1 cellular context compared by ENCODE assay signal in the genomic region with DNA sequence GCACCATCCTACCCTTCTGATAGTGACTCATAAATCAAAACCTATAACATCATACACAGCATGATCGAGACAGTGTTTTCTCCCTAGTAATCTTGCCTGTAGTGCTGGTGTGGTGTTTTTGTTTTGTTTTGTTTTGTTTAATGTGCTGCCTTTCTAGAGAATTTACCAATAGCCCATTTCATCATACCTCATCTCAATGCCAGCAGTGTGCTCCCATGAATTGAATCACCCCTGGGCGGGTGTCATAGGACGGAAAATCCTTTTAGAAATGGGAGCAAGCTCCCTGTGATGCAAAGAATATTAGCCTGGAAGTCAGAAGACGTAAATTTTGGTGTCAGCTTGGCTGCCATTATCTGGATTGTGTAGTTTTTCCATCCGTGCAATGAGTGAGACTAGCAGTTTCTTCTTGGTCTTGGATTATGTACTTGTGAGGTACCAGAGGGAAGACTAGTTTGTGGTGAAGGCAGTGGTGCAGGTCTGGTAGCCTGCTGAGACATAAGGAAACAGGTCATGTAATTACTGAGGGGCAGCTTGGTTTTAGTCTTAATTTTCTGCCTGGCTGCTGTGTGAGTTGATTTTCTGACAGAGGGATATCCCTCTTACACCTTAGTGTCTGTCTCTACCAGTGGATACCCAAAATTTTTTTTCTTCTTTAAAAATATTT.
TF ChIP-seq lines count a peak whose summit lies in the region.

No MANE protein-coding gene starts in this region.

TF ChIP-seq in IMR-90, 13 proteins besides CTCF, POLR2A, EP300 and RAD21:
- TF ChIP-seq BHLHE40 (IDR thresholded peaks at IDR 0.05; ENCODE audit: low read depth, low read length): no peak
- no peak for TF ChIP-seq RCOR1 (IDR thresholded peaks at IDR 0.05; ENCODE audit: insufficient replicate concordance, low read length)
- no peak for TF ChIP-seq NFE2L2 (IDR thresholded peaks at IDR 0.05; ENCODE audit: low read depth, low read length)
- no peak for TF ChIP-seq CEBPB (IDR thresholded peaks at IDR 0.05; ENCODE audit: low read depth, low read length)
- no peak for TF ChIP-seq MAZ (IDR thresholded peaks at IDR 0.05; ENCODE audit: borderline replicate concordance, low read depth, low read length)
- no peak for TF ChIP-seq SMC3 (IDR thresholded peaks at IDR 0.05; ENCODE audit: low read depth, low read length)
